In the genomic region with DNA sequence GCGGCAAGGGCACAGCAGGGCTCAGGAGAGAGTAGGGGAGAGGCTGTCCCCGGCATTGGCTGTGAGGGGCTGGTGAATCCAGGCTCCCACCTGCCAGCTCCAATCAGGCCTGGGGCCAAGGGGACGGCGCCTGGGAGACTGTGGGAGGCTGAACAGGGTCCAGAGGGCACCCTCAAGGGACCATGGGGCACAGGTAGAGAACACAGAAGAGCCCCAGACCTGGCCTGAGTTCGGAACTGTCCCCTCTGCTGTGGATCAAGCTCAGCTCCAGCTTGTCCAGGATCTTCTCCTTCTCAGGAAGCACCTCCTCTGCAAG, we compare ENCODE assay signal across 29 cellular contexts.
"Had no signal": no experiment of that assay in that cellular context is flagged by ENCODE, and none has a peak within 500 bp of the region (broad histone marks: within the 10 kb centered on the region; RNA-seq: fewer than 3 reads in every experiment).

No MANE protein-coding gene starts in this region.

- H3K27ac Mint-ChIP-seq: dendritic cell treated with granulocyte-macrophage colony-stimulating factor and Interleukin-4, amounts not matched to agents 40 ng/mL and 50 ng/mL, for 4 days; endodermal cell; naive thymus-derived CD4-positive, alpha-beta T cell; nephron; neural progenitor cell; progenitor cell of endocrine pancreas had no signal

- H3K4me1 Mint-ChIP-seq: endodermal cell, nephron, neural progenitor cell had no signal

- H3K27ac ChIP-seq: colonic mucosa, epithelial cell of prostate, gastrocnemius medialis, heart right ventricle, neural progenitor cell, parathyroid adenoma, stomach, thyroid gland had no signal

- H3K36me3 ChIP-seq: colonic mucosa, gastrocnemius medialis, heart right ventricle, neural progenitor cell, stomach, thyroid gland had no signal

- H3K27me3 ChIP-seq: colonic mucosa, thyroid gland had no signal

- FAIRE-seq: islet of Langerhans had no signal

- H3K4me1 ChIP-seq: colonic mucosa, gastrocnemius medialis, heart right ventricle, neural progenitor cell, parathyroid adenoma, stomach, thyroid gland had no signal

- H3K9ac ChIP-seq: neural progenitor cell, parathyroid adenoma had no signal

- H3K4me3 ChIP-seq: colonic mucosa, gastrocnemius medialis, heart right ventricle, neural progenitor cell, smooth muscle cell, stomach, thyroid gland had no signal

- H3K4me3 Mint-ChIP-seq: dendritic cell treated with granulocyte-macrophage colony-stimulating factor and Interleukin-4, amounts not matched to agents 40 ng/mL and 50 ng/mL, for 4 days; endodermal cell; naive thymus-derived CD4-positive, alpha-beta T cell; nephron; neural progenitor cell had no signal

- ATAC-seq: esophagus mucosa; gastrocnemius medialis; naive thymus-derived CD4-positive, alpha-beta T cell; sciatic nerve had no signal

- H3K36me3 Mint-ChIP-seq: naive thymus-derived CD4-positive, alpha-beta T cell; neural progenitor cell had no signal

- DNase-seq: colonic mucosa; effector CD8-positive, alpha-beta T cell; endodermal cell; foreskin fibroblast; gastrocnemius medialis; hippocampal formation; kidney glomerular epithelial cell; mammary epithelial cell; midbrain; naive thymus-derived CD4-positive, alpha-beta T cell; stimulated activated CD4-positive, alpha-beta T cell treated with anti-CD3 and anti-CD28 coated beads, Interleukin-12 subunit alpha, Interleukin-12 subunit beta, amount 100 ng/mL, for 4 hours; stimulated activated CD4-positive, alpha-beta T cell treated with anti-CD3 and anti-CD28 coated beads, Interleukin-1b, Interleukin-23, amount 100 ng/mL, for 48 hours; stimulated activated CD4-positive, alpha-beta T cell treated with anti-CD3 and anti-CD28 coated beads, Interleukin-4, amount 100 ng/mL, for 1 hour; stimulated activated CD8-positive, alpha-beta memory T cell treated with anti-CD3 and anti-CD28 coated beads, Interleukin-4, amount 100 ng/mL, for 48 hours; stimulated activated naive CD4-positive, alpha-beta T cell treated with Interleukin-2 at 50 U/mL for 16 hours; stomach; thyroid gland; trophoblast cell had no signal

- H3K9me3 ChIP-seq: colonic mucosa, gastrocnemius medialis, thyroid gland had no signal

- H3K4me2 ChIP-seq: neural progenitor cell, smooth muscle cell had no signal
